19 cellular contexts compared by ENCODE assay signal in genomic region chr20:674936-675452, GRCh38. TPM values are rescaled to one million over a fixed set of nuclear protein-coding genes. Genes with fewer than 3 reads are reported as not detected.
DNase-seq lines count a peak whose midpoint lies in the region; ATAC-seq and TF ChIP-seq lines count a peak whose summit lies in the region.
"Had no signal": no experiment of that assay in that cellular context is flagged by ENCODE, and none has a peak within 500 bp of the region (broad histone marks: within the 10 kb centered on the region; RNA-seq: fewer than 3 reads in every experiment).

No MANE protein-coding gene starts in this region.

- DNase-seq in A673 (ENCODE audit: low spot score) (no peak), H7 (no peak), WTC11 (ENCODE audit: low spot score) (no peak), GF-D8 (lab: John Stamatoyannopoulos, UW) (no peak), NOMO-1 treated with DMSO at 0.1 percent for 48 hours (lab: John Stamatoyannopoulos, UW; ENCODE audit: unreplicated experiment) (no peak)
- DNase-seq in stimulated activated naive CD4-positive, alpha-beta T cell treated with Interleukin-2 at 50 U/mL for 16 hours (lab: John Stamatoyannopoulos, UW) = no peak
- DNase-seq: DND-41, Karpas-422, NCI-H1436 treated with DMSO at 0.1 percent for 48 hours, NCI-H774 had no signal

- H3K4me3 ChIP-seq in A673 (ENCODE audit: low read depth, low read length, poor library complexity, severe bottlenecking) (peak overlapping the region; percentile 45), H7 (ENCODE audit: insufficient read depth, low read depth, low read length) (peak overlapping the region; percentile 56), iPS-20b (ENCODE audit: low read length) (peak overlapping the region; percentile 74; the same call in 1 of the 2 replicates)
- H3K4me3 ChIP-seq: HAP-1 had no signal

- no peak for TF ChIP-seq CTCF in A673 (conservative IDR thresholded peaks at IDR 0.05; ENCODE audit: low read depth, low read length)
- no peak for TF ChIP-seq CTCF in WTC11 (IDR thresholded peaks at IDR 0.05)

- H3K27me3 ChIP-seq in A673 (replicated peaks; ENCODE audit: insufficient read depth, low read depth, low read length, poor library complexity) = peaks cover 57% of the 10 kb centered on the region
- H3K27me3 ChIP-seq in H7 (ENCODE audit: control insufficient read depth, insufficient read depth, low read length) = peaks cover 35% of the 10 kb centered on the region
- H3K27me3 ChIP-seq in iPS-20b (ENCODE audit: insufficient read depth, low read length) = peaks cover 62% of the 10 kb centered on the region

- H3K36me3 ChIP-seq in A673 (ENCODE audit: insufficient read depth, low read length, poor library complexity, severe bottlenecking) (no peaks in the 10 kb centered on the region), H7 (replicated peaks; ENCODE audit: control insufficient read depth, insufficient read depth, low read length) (no peaks in the 10 kb centered on the region), iPS-20b (ENCODE audit: insufficient read depth, low read depth, low read length) (no peaks in the 10 kb centered on the region)
- H3K36me3 ChIP-seq: HAP-1 had no signal

- H3K27ac ChIP-seq in A673 (ENCODE audit: low read depth, low read length, poor library complexity, severe bottlenecking) (no peak overlapping the region), iPS-20b (ENCODE audit: low read length) (no peak overlapping the region)
- H3K27ac ChIP-seq: C4-2B had no signal

- no peak overlapping the region for H3K27ac Mint-ChIP-seq in WTC11
- H3K27ac Mint-ChIP-seq: activated naive CD4-positive, alpha-beta T cell treated with anti-CD3 and anti-CD28 coated beads for 36 hours had no signal

- H3K9ac ChIP-seq in iPS-20b (ENCODE audit: low read depth, low read length) = no peak overlapping the region

- POLR2A ChIA-PET in A673 (lab: Charles Lee; ENCODE audit: low non-redundant PET) = no interaction called here
- POLR2A ChIA-PET in WTC11 (lab: Charles Lee) = interaction anchor here (0.5 kb wide), 1 partner anchor 15 kb away, joined by 4 read pairs; no protein-coding TSS in a partner anchor

- H3K36me3 Mint-ChIP-seq in WTC11 = no peaks in the 10 kb centered on the region

- CTCF ChIA-PET in A673 (lab: Charles Lee) = no interaction called here
- CTCF ChIA-PET in WTC11 (lab: Charles Lee) = interaction anchor here (0.8 to 5.4 kb wide), 5 partner anchors 8 to 100 kb away, joined by 3 to 30 read pairs (median 4); no protein-coding TSS in a partner anchor

- H3K27me3 Mint-ChIP-seq in WTC11 (ENCODE audit: low read depth) = peaks cover 57% of the 10 kb centered on the region

- H3K4me1 ChIP-seq in A673 (ENCODE audit: insufficient read depth, low read length, poor library complexity, severe bottlenecking) (peaks cover 12% of the 10 kb centered on the region), iPS-20b (ENCODE audit: insufficient read depth, low read length) (peaks cover 5% of the 10 kb centered on the region; the same call in 1 of the 2 replicates)
- H3K4me1 ChIP-seq: HAP-1 had no signal

- intact Hi-C loops in A673 (cut with micrococcal nuclease; ENCODE audit: unreplicated experiment) = no loop called here

- no peak; the same call in 1 of the 2 replicates for ATAC-seq in WTC11

- peaks cover 25% of the 10 kb centered on the region for H3K4me1 Mint-ChIP-seq in WTC11

- no peaks in the 10 kb centered on the region for H3K9me3 Mint-ChIP-seq in WTC11
- H3K9me3 Mint-ChIP-seq: activated naive CD4-positive, alpha-beta T cell treated with anti-CD3 and anti-CD28 coated beads for 36 hours had no signal

- BruUV-seq in A673 (replicated peaks; lab: Mats Ljungman, UMichigan) = no TSS peak

- peak overlapping the region; percentile 58 for H3K4me3 Mint-ChIP-seq in WTC11
- H3K4me3 Mint-ChIP-seq: activated naive CD4-positive, alpha-beta T cell treated with anti-CD3 and anti-CD28 coated beads for 36 hours had no signal

- H3K9me3 ChIP-seq in A673 (ENCODE audit: low read depth, low read length, poor library complexity, severe bottlenecking) = no peaks in the 10 kb centered on the region
- H3K9me3 ChIP-seq in iPS-20b (ENCODE audit: insufficient read depth, low read depth, low read length) = no peaks in the 10 kb centered on the region
- H3K9me3 ChIP-seq: HAP-1 had no signal

TF ChIP-seq in WTC11, 78 proteins besides CTCF, POLR2A, EP300 and RAD21:
- TF ChIP-seq ZNF423 (CRISPR knock-in tag; IDR thresholded peaks at IDR 0.05) = no peak
- TF ChIP-seq ZBTB43 (CRISPR knock-in tag; IDR thresholded peaks at IDR 0.05) = 0 out of 2 replicates have a peak, but pooled peaks have one; percentile 8
- no peak for TF ChIP-seq NR3C1 (CRISPR knock-in tag; conservative IDR thresholded peaks at IDR 0.05; ENCODE audit: low read depth)
- no peak for TF ChIP-seq MAX (CRISPR knock-in tag; IDR thresholded peaks at IDR 0.05)
- no peak for TF ChIP-seq ZMAT4 (CRISPR knock-in tag; IDR thresholded peaks at IDR 0.05)

RNA-seq across cellular contexts. Expression of gene SCRT2, which starts 0.6 kb away (rescaled TPM):
- total RNA-seq in A673 (2021) = 0.50 and 0.69 TPM in 2 replicates
- 0.03 TPM in 1 of 2 replicates, not detected in the other for total RNA-seq in H7 (2014; rRNA removed; shearing (Covaris generic))
- total RNA-seq in WTC11 (2021) = 0.14 to 0.20 TPM (median 0.16 TPM) in 3 replicates
- total RNA-seq: activated naive CD4-positive, alpha-beta T cell treated with anti-CD3 and anti-CD28 coated beads for 36 hours; lung microvascular endothelial cell; naive thymus-derived CD4-positive, alpha-beta T cell; right cardiac atrium; T-helper 2 cell treated with Interferon-gamma antibody and Interleukin-4, amounts not matched to agents 100 ng/mL and 5 ng/mL, for 36 hours; ureter had no signal

RNA-seq across cellular contexts. Expression of gene SRXN1, which starts 22.0 kb away (rescaled TPM):
- total RNA-seq in A673 (2021) = 11.5 and 11.9 TPM in 2 replicates
- total RNA-seq in H7 (2014; rRNA removed; shearing (Covaris generic)) = 27.3 and 34.7 TPM in 2 replicates
- 23.0 to 25.7 TPM (median 24.5 TPM) in 3 replicates for total RNA-seq in WTC11 (2021)
